In the genomic region with DNA sequence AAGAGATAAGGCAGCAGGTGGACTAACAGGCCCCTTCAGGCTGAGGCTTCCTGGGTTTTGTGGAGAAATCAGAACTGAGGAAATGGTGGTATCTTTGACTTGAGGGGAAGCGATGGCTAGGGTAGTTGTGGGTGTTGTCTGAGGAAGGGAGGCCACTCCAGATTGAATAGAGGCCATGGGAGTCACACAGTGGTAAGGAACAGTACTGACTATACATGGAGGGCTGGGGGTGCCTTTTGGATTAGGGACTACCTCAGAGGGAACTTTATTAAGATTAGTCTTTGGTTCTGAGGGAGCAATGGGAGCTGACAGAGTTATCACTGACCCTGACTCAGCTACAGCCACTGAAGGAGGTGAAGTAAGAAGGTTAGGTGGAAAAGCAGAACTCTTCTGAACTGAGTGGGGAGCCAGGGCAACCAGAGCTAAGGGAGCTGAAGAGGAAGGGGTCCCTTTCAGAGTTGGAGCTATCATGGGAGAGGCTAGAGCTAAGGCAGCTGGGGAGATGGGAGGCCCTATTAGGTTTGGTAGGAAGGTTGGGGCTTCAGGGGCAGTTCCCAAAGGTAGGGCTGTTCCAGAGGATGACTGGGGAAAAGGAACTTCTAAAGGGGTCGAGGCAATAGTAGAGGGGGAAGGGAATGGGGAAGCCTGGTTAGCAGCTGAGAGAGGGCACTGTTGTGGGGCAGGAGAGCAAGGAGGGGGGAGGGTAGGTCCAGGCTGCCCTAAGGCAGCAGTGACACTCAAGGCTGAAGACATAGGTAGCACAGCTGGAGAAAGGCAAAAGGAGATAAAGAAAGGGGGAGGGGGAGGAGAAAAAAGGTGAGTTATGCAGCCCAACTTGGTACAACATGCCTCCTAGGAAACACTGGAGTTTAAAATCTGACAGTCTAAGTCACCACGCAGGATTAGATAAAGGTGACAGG, we compare ENCODE assay signal across 1 cellular context.
TF ChIP-seq lines count a peak whose summit lies in the region.

No MANE protein-coding gene starts in this region.

TF ChIP-seq in liver, 16 proteins besides CTCF, POLR2A, EP300 and RAD21:
- TF ChIP-seq, protein P1, sequence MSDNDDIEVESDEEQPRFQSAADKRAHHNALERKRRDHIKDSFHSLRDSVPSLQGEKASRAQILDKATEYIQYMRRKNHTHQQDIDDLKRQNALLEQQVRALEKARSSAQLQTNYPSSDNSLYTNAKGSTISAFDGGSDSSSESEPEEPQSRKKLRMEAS (IDR thresholded peaks at IDR 0.05) = no peak
- TF ChIP-seq FOXA1 (IDR thresholded peaks at IDR 0.05) (no peak), ATF3 (IDR thresholded peaks at IDR 0.05) (no peak), HNF4A (conservative IDR thresholded peaks at IDR 0.05) (no peak), FOXA2 (IDR thresholded peaks at IDR 0.05) (no peak), EGR1 (IDR thresholded peaks at IDR 0.05; ENCODE audit: low read depth in 2 of 2) (no peak), NR2F2 (IDR thresholded peaks at IDR 0.05) (no peak), SP1 (IDR thresholded peaks at IDR 0.05) (no peak), YY1 (IDR thresholded peaks at IDR 0.05) (no peak), GABPA (IDR thresholded peaks at IDR 0.05 in 1 of 2, conservative IDR thresholded peaks at IDR 0.05 in 1 of 2) (no peak), HNF4G (IDR thresholded peaks at IDR 0.05) (no peak), JUND (IDR thresholded peaks at IDR 0.05) (no peak), TAF1 (conservative IDR thresholded peaks at IDR 0.05) (no peak), RXRA (IDR thresholded peaks at IDR 0.05) (no peak), ZBTB33 (IDR thresholded peaks at IDR 0.05) (no peak)
- TF ChIP-seq, protein P2, sequence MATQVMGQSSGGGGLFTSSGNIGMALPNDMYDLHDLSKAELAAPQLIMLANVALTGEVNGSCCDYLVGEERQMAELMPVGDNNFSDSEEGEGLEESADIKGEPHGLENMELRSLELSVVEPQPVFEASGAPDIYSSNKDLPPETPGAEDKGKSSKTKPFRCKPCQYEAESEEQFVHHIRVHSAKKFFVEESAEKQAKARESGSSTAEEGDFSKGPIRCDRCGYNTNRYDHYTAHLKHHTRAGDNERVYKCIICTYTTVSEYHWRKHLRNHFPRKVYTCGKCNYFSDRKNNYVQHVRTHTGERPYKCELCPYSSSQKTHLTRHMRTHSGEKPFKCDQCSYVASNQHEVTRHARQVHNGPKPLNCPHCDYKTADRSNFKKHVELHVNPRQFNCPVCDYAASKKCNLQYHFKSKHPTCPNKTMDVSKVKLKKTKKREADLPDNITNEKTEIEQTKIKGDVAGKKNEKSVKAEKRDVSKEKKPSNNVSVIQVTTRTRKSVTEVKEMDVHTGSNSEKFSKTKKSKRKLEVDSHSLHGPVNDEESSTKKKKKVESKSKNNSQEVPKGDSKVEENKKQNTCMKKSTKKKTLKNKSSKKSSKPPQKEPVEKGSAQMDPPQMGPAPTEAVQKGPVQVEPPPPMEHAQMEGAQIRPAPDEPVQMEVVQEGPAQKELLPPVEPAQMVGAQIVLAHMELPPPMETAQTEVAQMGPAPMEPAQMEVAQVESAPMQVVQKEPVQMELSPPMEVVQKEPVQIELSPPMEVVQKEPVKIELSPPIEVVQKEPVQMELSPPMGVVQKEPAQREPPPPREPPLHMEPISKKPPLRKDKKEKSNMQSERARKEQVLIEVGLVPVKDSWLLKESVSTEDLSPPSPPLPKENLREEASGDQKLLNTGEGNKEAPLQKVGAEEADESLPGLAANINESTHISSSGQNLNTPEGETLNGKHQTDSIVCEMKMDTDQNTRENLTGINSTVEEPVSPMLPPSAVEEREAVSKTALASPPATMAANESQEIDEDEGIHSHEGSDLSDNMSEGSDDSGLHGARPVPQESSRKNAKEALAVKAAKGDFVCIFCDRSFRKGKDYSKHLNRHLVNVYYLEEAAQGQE (IDR thresholded peaks at IDR 0.05) = no peak
